8 cellular contexts compared by ENCODE assay signal in the genomic region with DNA sequence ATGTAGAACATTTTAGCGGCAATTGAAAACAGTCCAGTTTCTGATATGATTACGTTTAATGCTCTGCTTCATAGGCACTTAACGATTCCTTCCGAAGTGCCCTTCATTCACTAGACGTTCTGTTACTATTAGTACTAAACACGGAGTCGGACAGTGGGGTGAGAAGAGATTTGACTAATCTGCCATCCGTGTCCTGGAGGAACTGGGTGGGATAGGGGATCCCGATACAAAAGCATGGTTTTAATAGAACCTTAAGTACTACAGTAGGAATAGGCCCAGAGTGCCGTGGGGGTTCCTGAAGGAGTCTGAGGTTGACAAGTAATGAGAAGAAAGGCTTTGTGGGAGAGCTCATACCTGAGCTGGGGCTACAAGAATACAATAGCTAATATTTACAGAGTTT. TPM values are rescaled to one million over a fixed set of nuclear protein-coding genes. Genes with fewer than 3 reads are reported as not detected.
DNase-seq lines count a peak whose midpoint lies in the region; ATAC-seq, FAIRE-seq and TF ChIP-seq lines count a peak whose summit lies in the region.

No MANE protein-coding gene starts in this region.

- no peak for ATAC-seq in GM18868 (IDR thresholded peaks at IDR 0.05; ENCODE audit: unreplicated experiment)
- ATAC-seq in HG03196 (IDR thresholded peaks at IDR 0.05; ENCODE audit: unreplicated experiment): no peak
- no peak for ATAC-seq in HG03097 (IDR thresholded peaks at IDR 0.05; ENCODE audit: low FRiP score, unreplicated experiment)

- DNase-seq in endothelial cell of umbilical vein (ENCODE audit: low read depth, low spot score): no peak
- DNase-seq in midbrain (lab: John Stamatoyannopoulos, UW): no peak

- peak overlapping the region; percentile 57; the same call in 1 of the 2 replicates for H3K9ac ChIP-seq in OCI-LY1 (ENCODE audit: low read length)
- H3K9ac ChIP-seq in endothelial cell of umbilical vein (replicated peaks; ENCODE audit: extremely low read depth, insufficient read depth, low read length): peak overlapping the region; percentile 72
- peak overlapping the region; percentile 39 for H3K9ac ChIP-seq in parathyroid adenoma

- H3K36me3 ChIP-seq in DOHH2 (ENCODE audit: control insufficient read depth, low read length) (no peaks in the 10 kb centered on the region), OCI-LY1 (ENCODE audit: insufficient read depth, low read length) (no peaks in the 10 kb centered on the region), endothelial cell of umbilical vein (ENCODE audit: control insufficient read depth in 2 of 2, extremely low read depth in 1 of 2, insufficient read depth in 2 of 2, low read length in 2 of 2) (peaks cover 0 to 3% of the 10 kb centered on the region in 2 experiments), parathyroid adenoma (ENCODE audit: control insufficient read depth, insufficient read depth, low read length) (no peaks in the 10 kb centered on the region)

- no peak for FAIRE-seq in endothelial cell of umbilical vein (lab: Jason Lieb, UNC)

- H3K27me3 ChIP-seq in DOHH2 (ENCODE audit: control insufficient read depth, low read length) (no peaks in the 10 kb centered on the region), OCI-LY1 (ENCODE audit: insufficient read depth, low read length) (no peaks in the 10 kb centered on the region), endothelial cell of umbilical vein (ENCODE audit: control insufficient read depth in 2 of 2, insufficient read depth in 2 of 2, low read length in 2 of 2) (no peaks in the 10 kb centered on the region), parathyroid adenoma (ENCODE audit: control insufficient read depth, insufficient read depth, low read length) (no peaks in the 10 kb centered on the region)

- TF ChIP-seq CTCF in DOHH2 (IDR thresholded peaks at IDR 0.05; ENCODE audit: low read depth, low read length, poor library complexity, severe bottlenecking) (no peak), OCI-LY1 (IDR thresholded peaks at IDR 0.05; ENCODE audit: low read length) (no peak), endothelial cell of umbilical vein (IDR thresholded peaks at IDR 0.05; ENCODE audit: extremely low read depth in 1 of 2, insufficient read depth in 1 of 2, low read depth in 1 of 2, low read length in 2 of 2) (no peak), parathyroid adenoma (IDR thresholded peaks at IDR 0.05) (no peak)

- H3K4me3 ChIP-seq in DOHH2 (ENCODE audit: low read length) (peak overlapping the region; percentile 90), OCI-LY1 (ENCODE audit: low read depth, low read length, poor library complexity, severe bottlenecking) (peak overlapping the region; percentile 69), endothelial cell of umbilical vein (replicated peaks in 1 of 3; ENCODE audit: insufficient read depth in 1 of 3, low read depth in 1 of 3, low read length in 3 of 3) (peak overlapping the region; percentile 60 to 81 (median 66)), parathyroid adenoma (ENCODE audit: low read depth, low read length) (peak overlapping the region; percentile 87)

- no peaks in the 10 kb centered on the region for H4K20me1 ChIP-seq in DOHH2 (ENCODE audit: control insufficient read depth, insufficient read depth, low read depth, low read length)
- no peaks in the 10 kb centered on the region for H4K20me1 ChIP-seq in OCI-LY1 (ENCODE audit: insufficient read depth, low read length)
- H4K20me1 ChIP-seq in endothelial cell of umbilical vein (replicated peaks; ENCODE audit: control insufficient read depth, extremely low read depth, insufficient read depth, low read length): no peaks in the 10 kb centered on the region

- H3K4me2 ChIP-seq in DOHH2 (ENCODE audit: low read length) (peak overlapping the region; percentile 91), OCI-LY1 (ENCODE audit: low read length) (peak overlapping the region; percentile 80), endothelial cell of umbilical vein (ENCODE audit: insufficient read depth, low read length) (peak overlapping the region; percentile 73), parathyroid adenoma (ENCODE audit: low read length) (peak overlapping the region; percentile 82)

- no peaks in the 10 kb centered on the region for H3K9me1 ChIP-seq in endothelial cell of umbilical vein (replicated peaks; ENCODE audit: control insufficient read depth, extremely low read depth, insufficient read depth, low read length)

- H2AFZ ChIP-seq in OCI-LY1 (ENCODE audit: low read length) (0 out of 2 replicates have a peak overlapping the region, but pooled peaks have one; percentile 27), endothelial cell of umbilical vein (ENCODE audit: low read depth, low read length) (peak overlapping the region; percentile 86), parathyroid adenoma (peak overlapping the region; percentile 84)

- intact Hi-C loops in endothelial cell of umbilical vein (cut with micrococcal nuclease): no loop called here

- H3K4me1 ChIP-seq in DOHH2 (ENCODE audit: control insufficient read depth, low read length) (peaks cover 13% of the 10 kb centered on the region), OCI-LY1 (ENCODE audit: insufficient read depth, low read length, severe bottlenecking) (peaks cover 17% of the 10 kb centered on the region), endothelial cell of umbilical vein (ENCODE audit: control insufficient read depth, extremely low read depth, insufficient read depth, low read length) (peaks cover 13% of the 10 kb centered on the region), parathyroid adenoma (no peaks in the 10 kb centered on the region)

- dilution Hi-C loops in endothelial cell of umbilical vein (cut with MboI; ENCODE audit: extremely low pct_ligation_motif_present, low sequenced_read_pairs): no loop called here

- no peaks in the 10 kb centered on the region for H3K9me2 ChIP-seq in DOHH2 (replicated peaks; ENCODE audit: control insufficient read depth, low read length)
- H3K9me2 ChIP-seq in OCI-LY1 (ENCODE audit: low read depth, low read length): no peaks in the 10 kb centered on the region

- POLR2A ChIA-PET in endothelial cell of umbilical vein (lab: Charles Lee): interaction anchor here (1.8 kb wide), 1 partner anchor 125 kb away, joined by 8 read pairs; a partner anchor contains a TSS

- no peak for TF ChIP-seq POLR2A in endothelial cell of umbilical vein (IDR thresholded peaks at IDR 0.05; ENCODE audit: low read depth, low read length)

- no TSS peak for BruUV-seq in endothelial cell of umbilical vein (replicated peaks; lab: Mats Ljungman, UMichigan)

- H3K9me3 ChIP-seq in DOHH2 (ENCODE audit: control insufficient read depth, insufficient read depth, low read length) (no peaks in the 10 kb centered on the region), OCI-LY1 (ENCODE audit: low read length) (no peaks in the 10 kb centered on the region), endothelial cell of umbilical vein (replicated peaks; ENCODE audit: control insufficient read depth, insufficient read depth, low read length) (no peaks in the 10 kb centered on the region), parathyroid adenoma (ENCODE audit: control insufficient read depth, low read length) (no peaks in the 10 kb centered on the region)

- H3K79me2 ChIP-seq in DOHH2 (ENCODE audit: control insufficient read depth, low read length): peaks cover 16% of the 10 kb centered on the region
- H3K79me2 ChIP-seq in OCI-LY1 (ENCODE audit: insufficient read depth, low read length): peaks cover 13% of the 10 kb centered on the region
- H3K79me2 ChIP-seq in endothelial cell of umbilical vein (ENCODE audit: control insufficient read depth, insufficient read depth, low read length): peaks cover 20% of the 10 kb centered on the region
- peaks cover 27% of the 10 kb centered on the region for H3K79me2 ChIP-seq in parathyroid adenoma

- CTCF ChIA-PET in endothelial cell of umbilical vein (lab: Charles Lee): interaction anchor here (1.1 kb wide), 2 partner anchors 71 to 353 kb away, joined by 4 read pairs; no protein-coding TSS in a partner anchor

- no peaks in the 10 kb centered on the region for H3F3A ChIP-seq in DOHH2 (ENCODE audit: control insufficient read depth, insufficient read depth)
- no peaks in the 10 kb centered on the region for H3F3A ChIP-seq in OCI-LY1 (ENCODE audit: insufficient read depth, low read length)

- H3K27ac ChIP-seq in DOHH2 (ENCODE audit: low read depth, low read length) (no peak overlapping the region), OCI-LY1 (ENCODE audit: low read depth, low read length, poor library complexity, severe bottlenecking) (no peak overlapping the region), endothelial cell of umbilical vein (ENCODE audit: insufficient read depth, low read depth, low read length) (no peak overlapping the region), parathyroid adenoma (peak overlapping the region; percentile 50)

TF ChIP-seq in endothelial cell of umbilical vein, 7 proteins besides CTCF, POLR2A, EP300 and RAD21 (continues in another document):
- TF ChIP-seq GATA2 (IDR thresholded peaks at IDR 0.05; ENCODE audit: insufficient read depth, insufficient read length, low read depth, low read length): no peak

RNA-seq across cellular contexts. Expression of a gene that starts 0.6 kb away (rescaled TPM):
- 15.0 and 16.7 TPM in 2 replicates for total RNA-seq in endothelial cell of umbilical vein
- 6.8 and 11.6 TPM in 2 replicates for polyA plus RNA-seq in endothelial cell of umbilical vein
- 16.3 and 20.6 TPM in 2 replicates for polyA plus RNA-seq in endothelial cell of umbilical vein (2011; cell fraction: cytosol; rRNA removed)
- polyA plus RNA-seq in endothelial cell of umbilical vein (2011; cell fraction: nucleus; rRNA removed): 5.9 and 6.4 TPM in 2 replicates
- polyA plus RNA-seq in endothelial cell of umbilical vein (2012): 22.7 and 36.5 TPM in 2 replicates
- 3.6 and 4.4 TPM in 2 replicates for polyA minus RNA-seq in endothelial cell of umbilical vein
- polyA minus RNA-seq in endothelial cell of umbilical vein (2011; cell fraction: cytosol; rRNA and poly(A)+ RNA removed): 6.7 TPM
- polyA minus RNA-seq in endothelial cell of umbilical vein (2011; cell fraction: nucleus; rRNA and poly(A)+ RNA removed): 1.1 and 1.7 TPM in 2 replicates

RNA-seq across cellular contexts. Expression of a gene that starts 0.7 kb away (rescaled TPM):
- 22.9 and 28.2 TPM in 2 replicates for total RNA-seq in endothelial cell of umbilical vein
- polyA plus RNA-seq in endothelial cell of umbilical vein: 7.8 and 8.7 TPM in 2 replicates
- polyA plus RNA-seq in endothelial cell of umbilical vein (2011; cell fraction: cytosol; rRNA removed): 10.4 and 11.4 TPM in 2 replicates
- 23.0 and 26.6 TPM in 2 replicates for polyA plus RNA-seq in endothelial cell of umbilical vein (2011; cell fraction: nucleus; rRNA removed)
- polyA plus RNA-seq in endothelial cell of umbilical vein (2012): 16.5 and 23.3 TPM in 2 replicates
- 23.0 and 37.4 TPM in 2 replicates for polyA minus RNA-seq in endothelial cell of umbilical vein
- polyA minus RNA-seq in endothelial cell of umbilical vein (2011; cell fraction: cytosol; rRNA and poly(A)+ RNA removed): 19.2 TPM
- polyA minus RNA-seq in endothelial cell of umbilical vein (2011; cell fraction: nucleus; rRNA and poly(A)+ RNA removed): 20.9 and 27.7 TPM in 2 replicates

RNA-seq across cellular contexts. Expression of a gene that starts 13.3 kb away (rescaled TPM):
- 0.12 and 0.18 TPM in 2 replicates for total RNA-seq in endothelial cell of umbilical vein
- polyA plus RNA-seq in endothelial cell of umbilical vein: 0.03 and 0.15 TPM in 2 replicates
- 0.06 and 0.07 TPM in 2 replicates for polyA plus RNA-seq in endothelial cell of umbilical vein (2011; cell fraction: cytosol; rRNA removed)
- polyA plus RNA-seq in endothelial cell of umbilical vein (2011; cell fraction: nucleus; rRNA removed): 0.18 and 0.29 TPM in 2 replicates
- 0.08 and 0.44 TPM in 2 replicates for polyA plus RNA-seq in endothelial cell of umbilical vein (2012)
- 0.13 and 0.29 TPM in 2 replicates for polyA minus RNA-seq in endothelial cell of umbilical vein
- not detected for polyA minus RNA-seq in endothelial cell of umbilical vein (2011; cell fraction: cytosol; rRNA and poly(A)+ RNA removed)
- polyA minus RNA-seq in endothelial cell of umbilical vein (2011; cell fraction: nucleus; rRNA and poly(A)+ RNA removed): 0.48 and 0.87 TPM in 2 replicates

Comparison
In these comparisons a context has a peak if more than half of its experiments do, and no peak if none do; other contexts are left out.
1. H2AFZ ChIP-seq: peak in every context shown above with its lines; median percentile 86 in endothelial cell of umbilical vein; 84 in parathyroid adenoma; 27 in OCI-LY1.